In the genomic region with DNA sequence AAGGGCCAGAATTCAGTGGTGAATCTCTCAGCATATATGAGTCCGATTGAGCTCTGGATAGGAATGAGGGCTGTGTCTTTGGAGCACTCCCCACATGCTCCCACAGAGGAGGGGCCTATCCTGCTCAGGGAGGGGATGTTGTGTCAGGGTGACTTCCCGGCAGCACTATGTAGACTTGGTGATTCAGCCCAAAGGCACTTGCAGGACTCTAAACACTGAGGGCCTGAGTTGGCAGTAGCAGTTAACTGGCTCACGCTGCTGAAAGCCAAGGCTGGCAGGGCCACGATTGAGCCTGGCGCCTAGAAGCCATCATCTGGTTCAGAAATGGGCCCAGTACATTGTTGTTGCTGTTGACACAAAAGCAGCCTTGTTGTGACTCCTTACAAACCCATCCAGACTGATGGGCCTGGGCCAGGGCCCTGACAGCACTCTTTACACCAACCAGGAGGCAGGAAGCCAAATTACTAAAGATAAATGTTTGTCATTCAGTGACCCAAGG, we compare ENCODE assay signal across 8 cellular contexts. TPM values are rescaled to one million over a fixed set of nuclear protein-coding genes. Genes with fewer than 3 reads are reported as not detected.
DNase-seq lines count a peak whose midpoint lies in the region; ATAC-seq lines count a peak whose summit lies in the region.

No MANE protein-coding gene starts in this region.

- DNase-seq in Caki2 (ENCODE audit: low read depth) = peak; percentile 78
- peak; percentile 88 for DNase-seq in T1000 (lab: John Stamatoyannopoulos, UW)
- peak; percentile 100 for DNase-seq in globus pallidus (ENCODE audit: low spot score)
- DNase-seq in posterior vena cava (ENCODE audit: low spot score) = peak; percentile 95
- DNase-seq in DMS 273 (lab: John Stamatoyannopoulos, UW; ENCODE audit: unreplicated experiment) = no peak
- DNase-seq in NCI-H69 (lab: John Stamatoyannopoulos, UW) = no peak
- DNase-seq in NCI-H1048 (lab: John Stamatoyannopoulos, UW) = no peak

- intact Hi-C loops in posterior vena cava (cut with DNase I) = no loop called here

- in situ Hi-C loops in Caki2 (cut with HindIII; ENCODE audit: low pct_unique_long_range_greater_than_20kb, low sequenced_read_pairs) = no loop called here

- no peak for ATAC-seq in GM21447 (IDR thresholded peaks at IDR 0.05; ENCODE audit: unreplicated experiment)

RNA-seq across cellular contexts. Expression of a gene that starts 31.9 kb away (rescaled TPM):
- 57.3 and 81.4 TPM in 2 replicates for total RNA-seq in Caki2 (2014; rRNA removed; shearing (Covaris generic); ENCODE audit: low replicate concordance)
- total RNA-seq in posterior vena cava = 10 to 100 TPM; 71.8 to 83.5 TPM

RNA-seq across cellular contexts. Expression of a gene that starts 39.3 kb away (rescaled TPM):
- total RNA-seq in Caki2 (2014; rRNA removed; shearing (Covaris generic); ENCODE audit: low replicate concordance) = 74.9 and 164 TPM in 2 replicates
- 10 to 100 TPM; 69.3 to 74.2 TPM for total RNA-seq in posterior vena cava

RNA-seq across cellular contexts. Expression of a gene that starts 41.5 kb away (rescaled TPM):
- 63.2 and 86.0 TPM in 2 replicates for total RNA-seq in Caki2 (2014; rRNA removed; shearing (Covaris generic); ENCODE audit: low replicate concordance)
- 10 to 100 TPM; 17.9 to 19.9 TPM for total RNA-seq in posterior vena cava

RNA-seq across cellular contexts. Expression of a gene that starts 42.5 kb away (rescaled TPM):
- 7.8 and 16.7 TPM in 2 replicates for total RNA-seq in Caki2 (2014; rRNA removed; shearing (Covaris generic); ENCODE audit: low replicate concordance)
- 10 to 100 TPM; 10.8 to 12.9 TPM for total RNA-seq in posterior vena cava

RNA-seq across cellular contexts. Expression of a gene that starts 55.3 kb away (rescaled TPM):
- total RNA-seq in Caki2 (2014; rRNA removed; shearing (Covaris generic); ENCODE audit: low replicate concordance) = 11.6 and 13.0 TPM in 2 replicates
- total RNA-seq in posterior vena cava = 10 to 100 TPM; 40.6 to 46.9 TPM

Comparison
In these comparisons a context has a peak if more than half of its experiments do, and no peak if none do; other contexts are left out.
1. DNase-seq: peak in Caki2 (single experiment), T1000 (single experiment), globus pallidus (single experiment) and posterior vena cava (single experiment); none in DMS 273 (single experiment), NCI-H69 (single experiment) and NCI-H1048 (single experiment).